In the genomic region with DNA sequence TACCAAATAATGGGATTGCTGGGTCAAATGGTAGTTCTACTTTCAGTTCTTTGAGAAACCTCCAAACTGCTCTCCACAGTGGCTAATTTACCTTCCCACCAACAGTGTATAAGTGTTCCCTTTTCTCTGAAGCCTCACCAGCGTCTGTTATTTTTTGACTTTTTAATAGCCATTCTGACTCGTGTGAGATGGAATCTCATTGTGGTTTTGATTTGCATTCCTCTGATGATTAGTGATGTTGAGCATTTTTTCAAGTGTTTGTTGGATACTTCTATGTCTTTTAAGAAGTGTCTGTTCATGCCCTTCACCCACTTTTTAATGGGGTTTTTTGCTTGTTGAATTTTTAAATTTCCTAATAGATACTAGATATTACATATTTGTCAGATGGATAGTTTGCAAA, we compare ENCODE assay signal across 18 cellular contexts. TPM values are rescaled to one million over a fixed set of nuclear protein-coding genes. Genes with fewer than 3 reads are reported as not detected.
DNase-seq lines count a peak whose midpoint lies in the region.
"Had no signal": no experiment of that assay in that cellular context is flagged by ENCODE, and none has a peak within 500 bp of the region (broad histone marks: within the 10 kb centered on the region; RNA-seq: fewer than 3 reads in every experiment).

No MANE protein-coding gene starts in this region.

- DNase-seq in ELR (ENCODE audit: low read depth) (peak; percentile 76), RPMI7951 (ENCODE audit: low read depth) (peak; percentile 46), epithelial cell of prostate (ENCODE audit: low read depth, low spot score) (no peak), myocyte (ENCODE audit: low read depth) (peak; percentile 67), hippocampal formation (lab: John Stamatoyannopoulos, UW) (no peak), activated gamma-delta T cell (lab: John Stamatoyannopoulos, UW) (no peak), NCI-H2081 (lab: John Stamatoyannopoulos, UW) (no peak), AG08396 (ENCODE audit: low spot score) (no peak)
- DNase-seq: activated CD4-positive, alpha-beta memory T cell treated with anti-CD3 and anti-CD28 coated beads, Interleukin-2, amount 10 ng/mL, durations not matched to agents 7 days and 5 days; activated naive CD8-positive, alpha-beta T cell treated with anti-CD3 and anti-CD28 coated beads, Interleukin-2, amount 50 U/mL, for 24 hours; activated T-cell treated with anti-CD3 and anti-CD28 coated beads, Interleukin-2, amount 50 U/mL, for 48 hours; heart right ventricle; kidney; NCI-H2081 treated with DMSO at 0.1 percent for 48 hours; RPMI8226; stimulated activated CD4-positive, alpha-beta T cell treated with anti-CD3 and anti-CD28 coated beads, Interleukin-2, amount 100 ng/mL, for 48 hours; T-cell had no signal

- peak overlapping the region; percentile 21 for H3K27ac ChIP-seq in epithelial cell of prostate
- H3K27ac ChIP-seq: heart right ventricle, neutrophil had no signal

RNA-seq across cellular contexts. Expression of a gene that starts 28.4 kb away (rescaled TPM):
- 2.9 and 3.4 TPM in 2 replicates for total RNA-seq in RPMI7951 (2014; rRNA removed; shearing (Covaris generic))
- 3.3 and 7.1 TPM in 2 replicates for total RNA-seq in myocyte
- 1.1 TPM for polyA plus RNA-seq in myocyte (2012)

Comparison
In these comparisons a context has a peak if more than half of its experiments do, and no peak if none do; other contexts are left out.
1. DNase-seq: peak in ELR (single experiment), RPMI7951 (single experiment) and myocyte (single experiment); none in epithelial cell of prostate (single experiment), hippocampal formation (0 of 2), activated gamma-delta T cell (single experiment), NCI-H2081 (0 of 2) and AG08396 (single experiment).